Comparison of ENCODE assay signal across 17 cellular contexts in genomic region chr3:184981071-184981470, GRCh38.
DNase-seq lines count a peak whose midpoint lies in the region; ATAC-seq, FAIRE-seq and TF ChIP-seq lines count a peak whose summit lies in the region.
"Had no signal": no experiment of that assay in that cellular context is flagged by ENCODE, and none has a peak within 500 bp of the region (broad histone marks: within the 10 kb centered on the region; RNA-seq: fewer than 3 reads in every experiment).

No MANE protein-coding gene starts in this region.

- H3K36me3 ChIP-seq in H1 (ENCODE audit: control insufficient read depth in 2 of 4, insufficient read depth in 4 of 4, low read length in 3 of 4): no peaks in the 10 kb centered on the region
- peaks cover 9% of the 10 kb centered on the region for H3K36me3 ChIP-seq in CD8-positive, alpha-beta T cell (ENCODE audit: insufficient read depth, low read length)
- H3K36me3 ChIP-seq: MG63 had no signal

- no peaks in the 10 kb centered on the region for H3K79me1 ChIP-seq in H1 (ENCODE audit: low read depth, low read length)

- no peak overlapping the region for H3K56ac ChIP-seq in H1 (replicated peaks; ENCODE audit: insufficient read length, low read depth, low read length)

- ATAC-seq in GM18861 (IDR thresholded peaks at IDR 0.05; ENCODE audit: unreplicated experiment): no peak
- no peak for ATAC-seq in CD8-positive, alpha-beta T cell
- ATAC-seq: HCT116 had no signal

- H3K9me3 ChIP-seq in H1 (ENCODE audit: insufficient read depth in 2 of 2, low read depth in 1 of 2, low read length in 1 of 2): no peaks in the 10 kb centered on the region
- H3K9me3 ChIP-seq in CD8-positive, alpha-beta T cell (ENCODE audit: low read length): no peaks in the 10 kb centered on the region
- H3K9me3 ChIP-seq: MG63 had no signal

- no peak overlapping the region for H2AK5ac ChIP-seq in H1 (ENCODE audit: low read depth, low read length)

- WGBS in H1 (ENCODE audit: extremely low coverage in 1 of 2, insufficient coverage in 1 of 2, insufficient read length in 1 of 2, insufficient replicate concordance in 2 of 2, low coverage in 1 of 2, low lambda C conversion rate in 2 of 2, missing lambda C conversion rate in 1 of 2), 2 experiments: 92% methylated on average over 2 of the region's 3 CpGs; no CpG with 5 or more reads in 1 of the 2 experiments

- intact Hi-C loops in CD8-positive, alpha-beta T cell (cut with DNase I, micrococcal nuclease): no loop called here

- H3K27me3 Mint-ChIP-seq in type B pancreatic cell: no peaks in the 10 kb centered on the region
- H3K27me3 Mint-ChIP-seq in CD8-positive, alpha-beta T cell (ENCODE audit: low read depth): no peaks in the 10 kb centered on the region

- no peaks in the 10 kb centered on the region for H3K4me1 ChIP-seq in H1 (replicated peaks in 1 of 4; ENCODE audit: control insufficient read depth in 3 of 4, insufficient read depth in 4 of 4, low read length in 3 of 4)
- no peaks in the 10 kb centered on the region for H3K4me1 ChIP-seq in CD8-positive, alpha-beta T cell (ENCODE audit: insufficient read depth, low read length)

- no peak overlapping the region for H3K18ac ChIP-seq in H1 (ENCODE audit: extremely low read depth, low read length)

- CTCF ChIA-PET in H1 (lab: Charles Lee; ENCODE audit: partially characterized antibody): interaction anchor here (0.9 kb wide), 1 partner anchor 29 kb away, joined by 3 read pairs; no protein-coding TSS in a partner anchor
- CTCF ChIA-PET in CD8-positive, alpha-beta T cell (lab: Charles Lee): no interaction called here

- H2BK12ac ChIP-seq in H1 (ENCODE audit: low read depth, low read length): no peak overlapping the region

- H3K4me3 ChIP-seq in H1 (ENCODE audit: extremely low read depth in 1 of 4, insufficient read depth in 2 of 4, low read depth in 3 of 4, low read length in 4 of 4): no peak overlapping the region
- H3K4me3 ChIP-seq in CD8-positive, alpha-beta T cell (ENCODE audit: low read depth, low read length): no peak overlapping the region
- H3K4me3 ChIP-seq: BLaER1, MG63 had no signal

- H4K91ac ChIP-seq in H1 (replicated peaks; ENCODE audit: insufficient read length, low read length): no peak overlapping the region

- no peak for TF ChIP-seq RAD21 in H1 (IDR thresholded peaks at IDR 0.05 in 1 of 2, conservative IDR thresholded peaks at IDR 0.05 in 1 of 2; ENCODE audit: low read depth in 2 of 2, low read length in 2 of 2)

- no peaks in the 10 kb centered on the region for H3K27me3 ChIP-seq in H1 (replicated peaks in 1 of 4; ENCODE audit: control insufficient read depth in 3 of 4, extremely low read depth in 1 of 4, insufficient read depth in 3 of 4, low read length in 3 of 4)
- no peaks in the 10 kb centered on the region for H3K27me3 ChIP-seq in CD8-positive, alpha-beta T cell (ENCODE audit: insufficient read depth, low read length)
- H3K27me3 ChIP-seq: BLaER1, MG63 had no signal

- no peak overlapping the region for H2BK15ac ChIP-seq in H1 (ENCODE audit: low read length)

- no peaks in the 10 kb centered on the region for H3K79me2 ChIP-seq in H1 (ENCODE audit: control insufficient read depth in 1 of 2, insufficient read depth in 2 of 2, low read length in 2 of 2)

- H3K4me1 Mint-ChIP-seq in type B pancreatic cell (ENCODE audit: unreplicated experiment): peaks cover 14% of the 10 kb centered on the region
- H3K4me1 Mint-ChIP-seq in CD8-positive, alpha-beta T cell (ENCODE audit: low read depth): peaks cover 5% of the 10 kb centered on the region

- no peak overlapping the region for H2AFZ ChIP-seq in H1 (ENCODE audit: low read length)

- H3K23ac ChIP-seq in H1 (ENCODE audit: insufficient read length): no peak overlapping the region

- no peak overlapping the region for H3K27ac ChIP-seq in H1 (ENCODE audit: low read depth, low read length)
- H3K27ac ChIP-seq in CD8-positive, alpha-beta T cell (ENCODE audit: low read depth, low read length): no peak overlapping the region
- H3K27ac ChIP-seq: BLaER1 had no signal

- FAIRE-seq in HTR-8/SVneo (lab: Jason Lieb, UNC): peak; percentile 9
- FAIRE-seq in H1 (lab: Jason Lieb, UNC): no peak
- FAIRE-seq: GM18507, RCC 7860 had no signal

- no peak for TF ChIP-seq EP300 in H1 (IDR thresholded peaks at IDR 0.05; ENCODE audit: borderline replicate concordance in 1 of 2, low read depth in 2 of 2, low read length in 2 of 2)

- no peak overlapping the region for H3K4me3 Mint-ChIP-seq in type B pancreatic cell
- H3K4me3 Mint-ChIP-seq in CD8-positive, alpha-beta T cell: no peak overlapping the region

- H4K8ac ChIP-seq in H1 (ENCODE audit: extremely low read depth, insufficient read depth, low read length): peak overlapping the region; percentile 79; the same call in 1 of the 2 replicates

- H3K9me3 Mint-ChIP-seq in type B pancreatic cell: peaks cover 10% of the 10 kb centered on the region
- no peaks in the 10 kb centered on the region for H3K9me3 Mint-ChIP-seq in CD8-positive, alpha-beta T cell

- no peaks in the 10 kb centered on the region for H4K20me1 ChIP-seq in H1 (replicated peaks in 1 of 2; ENCODE audit: control insufficient read depth in 1 of 2, insufficient read depth in 2 of 2, low read length in 2 of 2)
- H4K20me1 ChIP-seq: BLaER1 had no signal

- no peak overlapping the region for H4K5ac ChIP-seq in H1 (ENCODE audit: insufficient read length, low read depth, low read length)

- no peak overlapping the region for H3K4me2 ChIP-seq in H1 (ENCODE audit: insufficient read depth in 1 of 2, low read depth in 2 of 2, low read length in 2 of 2)
- H3K4me2 ChIP-seq: BLaER1 had no signal

- H3K9ac ChIP-seq in H1 (replicated peaks in 1 of 4; ENCODE audit: extremely low read depth in 1 of 4, low read depth in 3 of 4, low read length in 3 of 4): no peak overlapping the region
- H3K9ac ChIP-seq: BLaER1 had no signal

- H2BK5ac ChIP-seq in H1 (ENCODE audit: low read depth, low read length): no peak overlapping the region

- no peak overlapping the region for H2BK20ac ChIP-seq in H1 (ENCODE audit: low read length)

- TF ChIP-seq CTCF in H1 (IDR thresholded peaks at IDR 0.05; ENCODE audit: control extremely low read depth in 1 of 3, insufficient read depth in 1 of 3, low read depth in 1 of 3, low read length in 3 of 3): no peak
- TF ChIP-seq CTCF in type B pancreatic cell (conservative IDR thresholded peaks at IDR 0.05): no peak
- TF ChIP-seq CTCF in CD8-positive, alpha-beta T cell (IDR thresholded peaks at IDR 0.05): no peak

- H3K4ac ChIP-seq in H1 (replicated peaks; ENCODE audit: insufficient read length, low read depth, low read length): no peak overlapping the region

- TF ChIP-seq POLR2A in H1 (IDR thresholded peaks at IDR 0.05; ENCODE audit: control extremely low read depth in 1 of 2, low read depth in 2 of 2, low read length in 2 of 2): no peak

- no peak overlapping the region for H3K14ac ChIP-seq in H1 (ENCODE audit: insufficient read length)

- peaks cover 44% of the 10 kb centered on the region for H3K36me3 Mint-ChIP-seq in type B pancreatic cell
- peaks cover 81% of the 10 kb centered on the region for H3K36me3 Mint-ChIP-seq in CD8-positive, alpha-beta T cell

- DNase-seq in HTR-8/SVneo (ENCODE audit: insufficient read length, low spot score) (no peak), H1 (ENCODE audit: low read depth in 1 of 2, low spot score in 2 of 2) (no peak), myocyte (ENCODE audit: low read depth) (peak; percentile 23), type B pancreatic cell (ENCODE audit: extremely low spot score, unreplicated experiment) (no peak), AML-193 (lab: John Stamatoyannopoulos, UW) (no peak)
- no peak for DNase-seq in CD8-positive, alpha-beta T cell
- DNase-seq: KBM-7, MG63, NCI-H1105, NCI-H187, NCI-H510A, SHP77 treated with DMSO at 0.1 percent for 48 hours had no signal

- POLR2A ChIA-PET in H1 (lab: Charles Lee; ENCODE audit: partially characterized antibody): interaction anchor here (0.7 kb wide), 1 partner anchor 41 kb away, joined by 3 read pairs; no protein-coding TSS in a partner anchor
- POLR2A ChIA-PET in CD8-positive, alpha-beta T cell (lab: Charles Lee): no interaction called here

- H3K23me2 ChIP-seq in H1 (ENCODE audit: low read depth, low read length): no peaks in the 10 kb centered on the region

- peak overlapping the region; percentile 30 for H3K27ac Mint-ChIP-seq in type B pancreatic cell
- no peak overlapping the region for H3K27ac Mint-ChIP-seq in CD8-positive, alpha-beta T cell

- H2BK120ac ChIP-seq in H1 (replicated peaks; ENCODE audit: low read depth, low read length): no peak overlapping the region

TF ChIP-seq in H1, 55 proteins besides CTCF, POLR2A, EP300 and RAD21:
- TF ChIP-seq CEBPB (IDR thresholded peaks at IDR 0.05; ENCODE audit: low read depth, low read length) (no peak), CTBP2 (IDR thresholded peaks at IDR 0.05; ENCODE audit: borderline replicate concordance, insufficient read depth, insufficient read length, low read length) (no peak), SP2 (IDR thresholded peaks at IDR 0.05; ENCODE audit: low read length) (no peak), GTF2F1 (IDR thresholded peaks at IDR 0.05; ENCODE audit: borderline replicate concordance, low read depth, low read length) (no peak), BACH1 (IDR thresholded peaks at IDR 0.05; ENCODE audit: low read length) (no peak), PHF8 (conservative IDR thresholded peaks at IDR 0.05; ENCODE audit: low read depth, low read length) (no peak)
TF ChIP-seq in H1: peak in this region for 0.
